Comparison of ENCODE assay signal across 22 cellular contexts in the genomic region with DNA sequence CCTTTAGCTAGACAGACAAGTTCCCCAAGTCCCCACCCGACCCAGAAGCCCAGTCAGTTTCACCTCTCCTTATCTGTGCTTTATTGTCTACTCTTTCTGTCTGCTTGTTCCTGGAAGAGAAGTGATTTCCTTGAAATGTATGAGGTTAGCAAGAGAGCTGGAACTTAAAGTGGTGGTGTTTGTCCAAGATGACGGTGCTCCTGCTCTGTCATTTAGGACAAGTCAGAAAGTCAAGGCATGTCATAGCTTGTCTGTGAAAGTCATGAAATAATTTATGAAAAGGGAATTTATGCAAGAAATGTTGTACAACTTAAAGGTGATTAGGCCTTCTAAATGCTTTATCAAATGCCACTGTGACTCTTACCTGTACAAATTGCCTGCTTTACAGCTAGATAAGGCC.
"Had no signal": no experiment of that assay in that cellular context is flagged by ENCODE, and none has a peak within 500 bp of the region (broad histone marks: within the 10 kb centered on the region; RNA-seq: fewer than 3 reads in every experiment).

No MANE protein-coding gene starts in this region.

- H3K27ac ChIP-seq: HL-60, RWPE1 had no signal

- H3K9ac ChIP-seq: SK-N-SH had no signal

- ATAC-seq: Panc1, PC-3 had no signal

- DNase-seq: KBM-7, MV-4-11, NCI-H1092, NCI-H1105 treated with DMSO at 0.1 percent for 48 hours, NCI-H1417 treated with DMSO at 0.1 percent for 48 hours, NCI-H146, NCI-H1694 treated with DMSO at 0.1 percent for 48 hours, NCI-H1930, NCI-H2081, NCI-H2171, NCI-H226, NCI-H446, NCI-H510A, NCI-H524 treated with DMSO at 0.1 percent for 48 hours, NCI-H69, NCI-H774, PC-3, SHP77, SK-N-SH had no signal
